Comparison of ENCODE assay signal across 16 cellular contexts in the genomic region with DNA sequence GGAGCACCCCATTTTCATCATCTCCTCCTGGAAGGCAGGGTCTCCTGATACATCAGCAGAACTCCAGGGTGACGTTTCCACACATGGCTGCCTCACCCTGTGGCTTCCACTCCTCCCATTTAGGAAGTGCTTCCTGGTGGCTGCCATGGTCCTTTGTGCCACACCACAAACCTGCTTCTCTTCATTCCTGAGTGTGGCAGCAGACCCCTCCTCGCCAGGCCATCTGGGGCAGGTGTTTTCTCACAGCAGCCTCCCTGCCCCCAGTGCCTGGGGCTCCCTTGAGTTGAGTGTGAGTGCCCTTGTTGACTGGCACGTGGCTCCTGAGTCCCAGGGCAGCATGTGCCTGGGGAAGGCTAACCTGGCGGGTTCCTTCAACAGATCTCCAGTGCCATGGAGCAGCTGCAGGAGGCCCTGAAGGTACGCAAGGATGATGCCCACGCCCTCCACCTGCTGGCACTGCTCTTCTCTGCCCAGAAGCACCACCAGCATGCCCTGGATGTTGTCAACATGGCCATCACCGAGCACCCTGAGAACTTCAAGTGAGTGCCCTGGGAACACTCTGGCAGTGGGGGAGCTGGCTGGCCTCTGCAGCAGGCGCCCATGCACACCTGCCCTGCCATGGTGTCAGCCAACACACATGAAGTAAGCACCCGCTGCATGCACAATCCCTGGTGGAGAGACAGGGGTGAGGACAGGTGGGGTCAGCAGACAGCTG.
DNase-seq lines count a peak whose midpoint lies in the region; ATAC-seq, FAIRE-seq and TF ChIP-seq lines count a peak whose summit lies in the region.
"Had no signal": no experiment of that assay in that cellular context is flagged by ENCODE, and none has a peak within 500 bp of the region (broad histone marks: within the 10 kb centered on the region; RNA-seq: fewer than 3 reads in every experiment).

No MANE protein-coding gene starts in this region.

- TF ChIP-seq RAD21 in HepG2 (CRISPR knock-in tag; IDR thresholded peaks at IDR 0.05), result no peak

- no peak overlapping the region for H3K4me2 ChIP-seq in HepG2 (ENCODE audit: low read depth, low read length)

- no TSS peak for BruUV-seq in HepG2 (replicated peaks; lab: Mats Ljungman, UMichigan)

- H3K9me3 ChIP-seq in HepG2 (ENCODE audit: low read length), result no peaks in the 10 kb centered on the region
- H3K9me3 ChIP-seq in right lobe of liver, result no peaks in the 10 kb centered on the region
- no peaks in the 10 kb centered on the region for H3K9me3 ChIP-seq in gastroesophageal sphincter
- H3K9me3 ChIP-seq in effector memory CD4-positive, alpha-beta T cell (ENCODE audit: control insufficient read depth, low read length), result no peaks in the 10 kb centered on the region
- H3K9me3 ChIP-seq: neutrophil, suprapubic skin had no signal

- no peak for FAIRE-seq in HepG2 (lab: Jason Lieb, UNC)
- FAIRE-seq: kidney had no signal

- H4K20me1 ChIP-seq in HepG2 (ENCODE audit: insufficient read depth, low read length), result no peaks in the 10 kb centered on the region

- in situ Hi-C loops in HepG2 (cut with HindIII; ENCODE audit: extremely low pct_ligation_motif_present, low pct_unique_long_range_greater_than_20kb), result no loop called here

- H3K27me3 ChIP-seq in HepG2 (ENCODE audit: control insufficient read depth in 1 of 2, insufficient read depth in 2 of 2, low read length in 2 of 2) (no peaks in the 10 kb centered on the region), right lobe of liver (no peaks in the 10 kb centered on the region), gastroesophageal sphincter (no peaks in the 10 kb centered on the region)
- H3K27me3 ChIP-seq in effector memory CD4-positive, alpha-beta T cell (replicated peaks; ENCODE audit: control insufficient read depth, insufficient read depth, low read length, poor library complexity, severe bottlenecking), result no peaks in the 10 kb centered on the region
- H3K27me3 ChIP-seq: neutrophil, suprapubic skin had no signal

- POLR2A ChIA-PET in HepG2 (lab: Yijun Ruan, JAX), result no interaction called here

- TF ChIP-seq CTCF in HepG2 (CRISPR knock-in tag; IDR thresholded peaks at IDR 0.05) (no peak), right lobe of liver (IDR thresholded peaks at IDR 0.05) (no peak), gastroesophageal sphincter (IDR thresholded peaks at IDR 0.05) (no peak)

- intact Hi-C loops in HepG2 (cut with micrococcal nuclease; ENCODE audit: unreplicated experiment) (loop anchor here (5.0 kb wide), 1 partner anchor 742 kb away; no protein-coding TSS in a partner anchor), right lobe of liver (cut with DNase I) (no loop called here)

- no peak for TF ChIP-seq POLR2A in HepG2 (IDR thresholded peaks at IDR 0.05; ENCODE audit: insufficient read depth in 1 of 2, low read depth in 2 of 2, low read length in 2 of 2)
- TF ChIP-seq POLR2A in right lobe of liver (IDR thresholded peaks at IDR 0.05), result no peak
- no peak for TF ChIP-seq POLR2A in gastroesophageal sphincter (IDR thresholded peaks at IDR 0.05)

- peaks cover 21 to 47% of the 10 kb centered on the region in 2 experiments for H3K36me3 ChIP-seq in HepG2 (replicated peaks in 1 of 2; ENCODE audit: control insufficient read depth in 1 of 2, insufficient read depth in 2 of 2, low read length in 2 of 2)
- peaks cover 0 to 29% (median 3%) of the 10 kb centered on the region in 4 donors for H3K36me3 ChIP-seq in right lobe of liver
- peaks cover 0 to 73% of the 10 kb centered on the region in 2 donors for H3K36me3 ChIP-seq in gastroesophageal sphincter
- peaks cover 93% of the 10 kb centered on the region for H3K36me3 ChIP-seq in effector memory CD4-positive, alpha-beta T cell (ENCODE audit: control insufficient read depth, insufficient read depth, low read length)

- no peaks in the 10 kb centered on the region for H3K79me2 ChIP-seq in HepG2 (ENCODE audit: insufficient read depth, low read length)

- H3K4me3 ChIP-seq in HepG2 (replicated peaks in 1 of 3; ENCODE audit: insufficient read depth in 1 of 3, low read depth in 2 of 3, low read length in 3 of 3) (no peak overlapping the region), right lobe of liver (no peak overlapping the region), gastroesophageal sphincter (no peak overlapping the region)
- H3K4me3 ChIP-seq in effector memory CD4-positive, alpha-beta T cell (ENCODE audit: insufficient read depth, low read depth, low read length, poor library complexity, severe bottlenecking), result no peak overlapping the region
- H3K4me3 ChIP-seq: suprapubic skin had no signal

- TF ChIP-seq EP300 in HepG2 (IDR thresholded peaks at IDR 0.05; ENCODE audit: low read depth in 2 of 2, low read length in 2 of 2), result no peak
- TF ChIP-seq EP300 in HepG2 (CRISPR knock-in tag; IDR thresholded peaks at IDR 0.05; ENCODE audit: borderline replicate concordance), result no peak
- TF ChIP-seq EP300 in gastroesophageal sphincter (IDR thresholded peaks at IDR 0.05), result no peak

- DNase-seq in HepG2 (ENCODE audit: low spot score) (no peak), right lobe of liver (no peak), NCI-H2107 (lab: John Stamatoyannopoulos, UW) (peak; percentile 40), EL (no peak)
- DNase-seq in effector memory CD4-positive, alpha-beta T cell, result no peak
- DNase-seq in activated CD8-positive, alpha-beta memory T cell treated with anti-CD3 and anti-CD28 coated beads for 24 hours, result no peak
- DNase-seq: amniotic stem cell; DMS 273 treated with DMSO at 0.1 percent for 48 hours; hippocampal formation; kidney; NK-92 treated with Interleukin-12 subunit alpha and Interleukin-12 subunit beta, amount 100 ng/mL, for 24 hours had no signal

- no peak overlapping the region for H3K9ac ChIP-seq in HepG2 (ENCODE audit: insufficient read depth, low read depth, low read length)

- CTCF ChIA-PET in HepG2 (lab: Yijun Ruan, JAX; ENCODE audit: low intra/inter-chr PET ratio, low total read pairs), result no interaction called here

- H3K4me1 ChIP-seq in HepG2 (ENCODE audit: insufficient read depth, low read length) (peaks cover 66% of the 10 kb centered on the region), right lobe of liver (peaks cover under 1 to 37% (median 19%) of the 10 kb centered on the region in 4 donors), gastroesophageal sphincter (peaks cover 8 to 100% (median 66%) of the 10 kb centered on the region in 3 donors)
- no peaks in the 10 kb centered on the region for H3K4me1 ChIP-seq in effector memory CD4-positive, alpha-beta T cell (ENCODE audit: control insufficient read depth, insufficient read depth, low read length, poor library complexity, severe bottlenecking)

- H3K27ac ChIP-seq in HepG2 (ENCODE audit: extremely low read length, insufficient read depth, low read length) (no peak overlapping the region), right lobe of liver (no peak overlapping the region), gastroesophageal sphincter (peak overlapping the region in 3 of 4 donors; percentile 95 to 96 (median 95))
- no peak overlapping the region for H3K27ac ChIP-seq in effector memory CD4-positive, alpha-beta T cell (ENCODE audit: insufficient read depth, low read length, poor library complexity, severe bottlenecking)
- H3K27ac ChIP-seq: neutrophil, suprapubic skin had no signal

- no peak for ATAC-seq in HepG2
- no peak for ATAC-seq in right lobe of liver
- no peak for ATAC-seq in gastroesophageal sphincter
- ATAC-seq: activated T-helper 17 cell treated with anti-CD3 and anti-CD28 coated beads, Interleukin-2, amount 50 U/mL, for 72 hours; WTC11 had no signal

- no peak overlapping the region for H2AFZ ChIP-seq in HepG2 (ENCODE audit: low read length)

- 89% methylated on average over 8 of the region's 9 CpGs for WGBS in HepG2 (ENCODE audit: low lambda C conversion rate)
- 33% methylated on average over 1 of the region's 9 CpGs for WGBS in right lobe of liver (ENCODE audit: insufficient coverage, low coverage, low lambda C conversion rate, missing lambda C conversion rate)
- no CpG with 5 or more reads among the region's 9 CpGs for WGBS in gastroesophageal sphincter (ENCODE audit: low coverage in 1 of 2), 2 donors

TF ChIP-seq in HepG2, 621 proteins besides CTCF, POLR2A, EP300 and RAD21:
- TF ChIP-seq, protein P1, sequence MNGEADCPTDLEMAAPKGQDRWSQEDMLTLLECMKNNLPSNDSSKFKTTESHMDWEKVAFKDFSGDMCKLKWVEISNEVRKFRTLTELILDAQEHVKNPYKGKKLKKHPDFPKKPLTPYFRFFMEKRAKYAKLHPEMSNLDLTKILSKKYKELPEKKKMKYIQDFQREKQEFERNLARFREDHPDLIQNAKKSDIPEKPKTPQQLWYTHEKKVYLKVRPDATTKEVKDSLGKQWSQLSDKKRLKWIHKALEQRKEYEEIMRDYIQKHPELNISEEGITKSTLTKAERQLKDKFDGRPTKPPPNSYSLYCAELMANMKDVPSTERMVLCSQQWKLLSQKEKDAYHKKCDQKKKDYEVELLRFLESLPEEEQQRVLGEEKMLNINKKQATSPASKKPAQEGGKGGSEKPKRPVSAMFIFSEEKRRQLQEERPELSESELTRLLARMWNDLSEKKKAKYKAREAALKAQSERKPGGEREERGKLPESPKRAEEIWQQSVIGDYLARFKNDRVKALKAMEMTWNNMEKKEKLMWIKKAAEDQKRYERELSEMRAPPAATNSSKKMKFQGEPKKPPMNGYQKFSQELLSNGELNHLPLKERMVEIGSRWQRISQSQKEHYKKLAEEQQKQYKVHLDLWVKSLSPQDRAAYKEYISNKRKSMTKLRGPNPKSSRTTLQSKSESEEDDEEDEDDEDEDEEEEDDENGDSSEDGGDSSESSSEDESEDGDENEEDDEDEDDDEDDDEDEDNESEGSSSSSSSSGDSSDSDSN (CRISPR knock-in tag; IDR thresholded peaks at IDR 0.05), result 0 out of 2 replicates have a peak, but pooled peaks have one; percentile 3
- TF ChIP-seq ZNF768 (CRISPR knock-in tag; IDR thresholded peaks at IDR 0.05) (0 out of 2 replicates have a peak, but pooled peaks have one; percentile 6), IRX3 (CRISPR knock-in tag; IDR thresholded peaks at IDR 0.05; ENCODE audit: borderline replicate concordance, low read depth) (no peak), HNRNPL (IDR thresholded peaks at IDR 0.05; ENCODE audit: low read depth, low read length) (peak; percentile 72; the same call in 1 of the 2 replicates)

Comparison
In these comparisons a context has a peak if more than half of its experiments do, and no peak if none do; other contexts are left out.
1. H3K27ac ChIP-seq: peak in gastroesophageal sphincter (3 of 4); none in HepG2 (single experiment), right lobe of liver (0 of 3) and effector memory CD4-positive, alpha-beta T cell (single experiment).